ENCODE assay signal across 1 cellular context in the genomic region with DNA sequence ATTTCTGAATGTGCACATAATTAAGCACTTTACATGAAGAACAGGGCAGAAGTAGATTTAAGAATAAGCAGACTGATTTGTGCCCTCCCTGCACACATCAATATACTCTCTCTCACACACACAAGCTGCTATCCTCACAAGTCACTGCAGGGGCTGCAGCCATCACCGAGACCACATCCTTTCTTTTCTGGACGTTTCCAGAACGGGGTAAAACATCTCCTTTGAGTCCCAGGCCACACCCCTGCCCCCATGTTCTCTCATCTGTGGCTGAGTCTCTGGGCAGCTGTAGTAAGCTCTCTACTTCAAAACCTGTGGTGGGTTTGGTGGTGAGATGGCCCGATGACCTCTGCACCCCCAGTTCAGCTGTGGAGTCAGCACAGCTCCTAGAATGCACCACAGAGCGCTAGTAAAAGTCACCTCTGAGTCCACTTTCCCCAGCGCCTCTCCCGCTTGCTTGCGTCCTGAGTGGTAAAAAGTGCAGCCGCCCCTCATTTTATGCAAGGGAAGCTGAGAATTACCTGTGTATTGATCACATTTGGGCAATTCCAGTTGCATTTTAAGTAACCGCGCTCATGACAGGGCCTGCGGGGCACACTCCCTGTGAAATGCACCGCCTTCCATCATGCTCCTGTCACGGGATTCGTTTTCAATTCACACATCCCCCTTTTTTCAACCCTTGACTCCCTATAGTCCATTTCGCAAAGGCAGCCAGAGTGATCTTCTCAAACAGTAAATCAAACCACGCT.
A peak's percentile ranks its signal among the peaks of the same experiment; 100 is the strongest.
TF ChIP-seq lines count a peak whose summit lies in the region.

No MANE protein-coding gene starts in this region.

TF ChIP-seq in HepG2, 621 proteins besides CTCF, POLR2A, EP300 and RAD21 (continued from another document):
- TF ChIP-seq ZHX2 (IDR thresholded peaks at IDR 0.05; ENCODE audit: low read depth) (no peak), ZHX2 (CRISPR knock-in tag; IDR thresholded peaks at IDR 0.05; ENCODE audit: borderline replicate concordance) (0 out of 2 replicates have a peak, but pooled peaks have one; percentile 49), NFYB (CRISPR knock-in tag; IDR thresholded peaks at IDR 0.05) (no peak), ZNF780A (CRISPR knock-in tag; IDR thresholded peaks at IDR 0.05) (no peak), ZFY (CRISPR knock-in tag; IDR thresholded peaks at IDR 0.05) (0 out of 2 replicates have a peak, but pooled peaks have one; percentile 22), NFYC (CRISPR knock-in tag; IDR thresholded peaks at IDR 0.05) (no peak), NONO (IDR thresholded peaks at IDR 0.05) (no peak), NONO (CRISPR knock-in tag; conservative IDR thresholded peaks at IDR 0.05) (0 out of 2 replicates have a peak, but pooled peaks have one; percentile 40), DPF2 (CRISPR knock-in tag; IDR thresholded peaks at IDR 0.05; ENCODE audit: borderline replicate concordance, low read depth) (no peak), DR1 (CRISPR knock-in tag; IDR thresholded peaks at IDR 0.05) (0 out of 2 replicates have a peak, but pooled peaks have one; percentile 25), GMEB2 (CRISPR knock-in tag; IDR thresholded peaks at IDR 0.05; ENCODE audit: low read depth) (no peak), NAIF1 (CRISPR knock-in tag; IDR thresholded peaks at IDR 0.05; ENCODE audit: borderline replicate concordance) (no peak), FOXA1 (IDR thresholded peaks at IDR 0.05) (no peak), FOXA1 (CRISPR knock-in tag; IDR thresholded peaks at IDR 0.05) (no peak)
- TF ChIP-seq, protein P1, sequence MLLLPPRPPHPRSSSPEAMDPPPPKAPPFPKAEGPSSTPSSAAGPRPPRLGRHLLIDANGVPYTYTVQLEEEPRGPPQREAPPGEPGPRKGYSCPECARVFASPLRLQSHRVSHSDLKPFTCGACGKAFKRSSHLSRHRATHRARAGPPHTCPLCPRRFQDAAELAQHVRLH (CRISPR knock-in tag; IDR thresholded peaks at IDR 0.05; ENCODE audit: borderline replicate concordance, low read depth) = no peak
